Comparison of ENCODE assay signal across 13 cellular contexts in the genomic region with DNA sequence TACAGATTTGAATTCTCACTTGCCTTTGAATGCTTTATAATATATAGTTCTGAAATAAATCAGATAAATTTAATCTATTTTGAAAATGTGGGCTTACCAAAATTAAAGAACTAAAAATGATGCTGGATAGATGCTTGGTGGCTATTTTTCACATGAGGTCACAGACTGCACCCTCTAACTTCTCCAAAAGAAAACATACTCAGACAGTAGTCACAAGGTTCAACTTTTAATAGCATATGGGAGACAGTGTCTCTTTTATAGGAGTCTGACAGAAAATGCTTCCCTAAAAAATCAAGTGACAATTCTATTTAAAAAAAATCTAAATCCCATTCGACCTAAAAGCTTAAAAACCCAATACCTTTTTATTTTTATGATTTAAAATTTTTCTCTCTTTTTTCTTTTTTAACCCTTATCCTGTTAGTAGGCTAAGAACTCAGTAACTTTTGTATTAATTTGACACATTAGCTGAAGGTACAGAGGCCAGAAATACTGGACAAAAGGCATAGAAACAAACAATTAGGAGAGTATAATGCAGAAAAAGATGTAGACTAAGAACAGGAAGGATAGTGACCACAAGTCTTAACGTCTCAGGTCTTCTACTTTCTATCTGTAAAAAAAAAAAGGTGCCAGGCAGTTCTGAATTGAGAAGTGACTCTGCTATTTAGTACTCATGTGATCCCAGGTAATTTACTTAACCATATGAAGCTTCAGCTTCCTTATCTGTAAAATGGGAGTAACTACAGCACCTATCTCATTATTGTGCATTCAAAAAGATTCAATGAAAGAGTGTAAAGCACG.
DNase-seq lines count a peak whose midpoint lies in the region; ATAC-seq and TF ChIP-seq lines count a peak whose summit lies in the region.
"Had no signal": no experiment of that assay in that cellular context is flagged by ENCODE, and none has a peak within 500 bp of the region (broad histone marks: within the 10 kb centered on the region; RNA-seq: fewer than 3 reads in every experiment).

No MANE protein-coding gene starts in this region.

- intact Hi-C loops in posterior cingulate gyrus (cut with DNase I), result no loop called here

- no peak for TF ChIP-seq CTCF in GM13976 (IDR thresholded peaks at IDR 0.05; ENCODE audit: borderline replicate concordance, control extremely low read depth, extremely low read depth, insufficient read depth, missing control alignments)

- in situ Hi-C loops in GM13976 (cut with MboI; ENCODE audit: low sequenced_read_pairs, unreplicated experiment) (no loop called here), KBM-7 (cut with MboI; ENCODE audit: low pct_unique_long_range_greater_than_20kb, low sequenced_read_pairs) (no loop called here)

- peak; percentile 33 for DNase-seq in GM13976 (ENCODE audit: low spot score)
- peak; percentile 19 for DNase-seq in KBM-7
- DNase-seq in RPMI8226, result no peak
- no peak for DNase-seq in stimulated activated naive CD4-positive, alpha-beta T cell (lab: John Stamatoyannopoulos, UW)
- no peak for DNase-seq in posterior cingulate gyrus
- DNase-seq: activated CD4-positive, CD25-positive, alpha-beta regulatory T cell; activated naive CD4-positive, alpha-beta T cell treated with anti-CD3 and anti-CD28 coated beads, Interleukin-2, amount 50 U/mL, for 16 hours; AML-193; NCI-H446 treated with DMSO at 0.1 percent for 48 hours; SHP77 treated with DMSO at 0.1 percent for 48 hours had no signal

- peak; percentile 63 for ATAC-seq in GM19397 (IDR thresholded peaks at IDR 0.05; ENCODE audit: unreplicated experiment)
- peak; percentile 95 for ATAC-seq in HG02884 (IDR thresholded peaks at IDR 0.05; ENCODE audit: unreplicated experiment)
- ATAC-seq in HG03139 (IDR thresholded peaks at IDR 0.05; ENCODE audit: unreplicated experiment), result no peak

Comparison
In these comparisons a context has a peak if more than half of its experiments do, and no peak if none do; other contexts are left out.
1. DNase-seq: peak in GM13976 (single experiment) and KBM-7 (single experiment); none in RPMI8226 (single experiment), stimulated activated naive CD4-positive, alpha-beta T cell (0 of 6) and posterior cingulate gyrus (0 of 10).